9 cellular contexts compared by ENCODE assay signal in genomic region chr20:64062276-64062595, GRCh38. TPM values are rescaled to one million over a fixed set of nuclear protein-coding genes. Genes with fewer than 3 reads are reported as not detected.
DNase-seq lines count a peak whose midpoint lies in the region; ATAC-seq, FAIRE-seq and TF ChIP-seq lines count a peak whose summit lies in the region.
"Had no signal": no experiment of that assay in that cellular context is flagged by ENCODE, and none has a peak within 500 bp of the region (broad histone marks: within the 10 kb centered on the region; RNA-seq: fewer than 3 reads in every experiment).

No MANE protein-coding gene starts in this region.

- TF ChIP-seq EP300 in sigmoid colon (IDR thresholded peaks at IDR 0.05), result no peak

- no peak overlapping the region for H3K27ac Mint-ChIP-seq in activated B cell treated with CpG ODN at 0.5 μM for 24 hours

- POLR2A ChIA-PET in activated B cell treated with CpG ODN at 0.5 μM for 24 hours (lab: Charles Lee), result interaction anchor here (0.5 to 1.9 kb wide), 9 partner anchors 16 to 542 kb away, joined by 3 to 43 read pairs (median 6); partner anchors contain the start of genes GMEB2, LKAAEAR1, OPRL1 and PPDPF

- DNase-seq in H7 (no peak), activated B cell treated with CpG ODN at 0.5 μM for 24 hours (no peak), globus pallidus (ENCODE audit: low spot score) (peak; percentile 29), sigmoid colon (no peak), HCEC 1CT (no peak), small intestine (no peak)
- no peak for DNase-seq in activated CD8-positive, alpha-beta memory T cell treated with anti-CD3 and anti-CD28 coated beads for 24 hours

- H3K36me3 ChIP-seq in H7 (replicated peaks; ENCODE audit: control insufficient read depth, insufficient read depth, low read length) (no peaks in the 10 kb centered on the region), sigmoid colon (no peaks in the 10 kb centered on the region), small intestine (ENCODE audit: control insufficient read depth in 2 of 2, insufficient read depth in 2 of 2, low read length in 2 of 2) (no peaks in the 10 kb centered on the region)

- CTCF ChIA-PET in activated B cell treated with CpG ODN at 0.5 μM for 24 hours (lab: Charles Lee), result interaction anchor here (1.5 to 1.7 kb wide), 2 partner anchors 17 to 24 kb away, joined by 3 to 12 read pairs; partner anchors contain the start of gene RGS19

- peaks cover 52% of the 10 kb centered on the region for H3K4me1 Mint-ChIP-seq in activated B cell treated with CpG ODN at 0.5 μM for 24 hours

- H3K4me3 ChIP-seq in H7 (ENCODE audit: insufficient read depth, low read depth, low read length) (peak overlapping the region; percentile 89), sigmoid colon (peak overlapping the region; percentile 72 to 95 (median 89)), small intestine (ENCODE audit: low read depth in 1 of 2, low read length in 2 of 2) (peak overlapping the region in 1 of 2 donors; percentile 69)

- H3K4me1 ChIP-seq in sigmoid colon (peaks cover 0 to 36% (median 25%) of the 10 kb centered on the region in 4 donors), small intestine (ENCODE audit: control insufficient read depth in 2 of 2, insufficient read depth in 1 of 2, low read depth in 1 of 2, low read length in 1 of 2) (no peaks in the 10 kb centered on the region)

- TF ChIP-seq POLR2A in sigmoid colon (IDR thresholded peaks at IDR 0.05), result no peak

- H3K9me3 ChIP-seq in sigmoid colon (no peaks in the 10 kb centered on the region), small intestine (ENCODE audit: control insufficient read depth, low read depth) (no peaks in the 10 kb centered on the region)

- FAIRE-seq in small intestine (lab: Jason Lieb, UNC), result no peak

- H3K27me3 ChIP-seq in H7 (ENCODE audit: control insufficient read depth, insufficient read depth, low read length) (no peaks in the 10 kb centered on the region), sigmoid colon (no peaks in the 10 kb centered on the region), small intestine (ENCODE audit: control insufficient read depth in 2 of 2, insufficient read depth in 2 of 2, low read length in 2 of 2) (no peaks in the 10 kb centered on the region)

- WGBS in sigmoid colon, 2 donors, result 66 to 74% methylated on average over 5 of the region's 5 CpGs
- WGBS in small intestine, 3 donors, result 56 to 77% (median 73%) methylated on average over 5 of the region's 5 CpGs

- intact Hi-C loops in activated B cell treated with CpG ODN at 0.5 μM for 24 hours (cut with micrococcal nuclease), result loop anchor here (2.0 to 10.0 kb wide), 4 partner anchors 39 to 790 kb away; partner anchors contain the start of genes ARFGAP1, GMEB2 and PPDPF
- intact Hi-C loops in sigmoid colon (cut with DNase I), result no loop called here

- TF ChIP-seq CTCF in activated B cell treated with CpG ODN at 0.5 μM for 24 hours (IDR thresholded peaks at IDR 0.05) (no peak), sigmoid colon (IDR thresholded peaks at IDR 0.05) (no peak)

- H3K4me3 Mint-ChIP-seq in activated B cell treated with CpG ODN at 0.5 μM for 24 hours, result peak overlapping the region; percentile 88

- peak overlapping the region; percentile 77 to 91 (median 88) for H3K27ac ChIP-seq in sigmoid colon
- H3K27ac ChIP-seq in small intestine (ENCODE audit: low read depth in 1 of 2, low read length in 1 of 2), result peak overlapping the region in 1 of 2 donors; percentile 82

- H3K27me3 Mint-ChIP-seq in activated B cell treated with CpG ODN at 0.5 μM for 24 hours, result no peaks in the 10 kb centered on the region

- ATAC-seq in activated B cell treated with CpG ODN at 0.5 μM for 24 hours (ENCODE audit: low read depth), result no peak
- ATAC-seq in GM21381 (IDR thresholded peaks at IDR 0.05; ENCODE audit: unreplicated experiment), result no peak

- no peaks in the 10 kb centered on the region for H3K9me3 Mint-ChIP-seq in activated B cell treated with CpG ODN at 0.5 μM for 24 hours

- peaks cover 2% of the 10 kb centered on the region for H3K36me3 Mint-ChIP-seq in activated B cell treated with CpG ODN at 0.5 μM for 24 hours (ENCODE audit: low read depth)

RNA-seq across cellular contexts. Expression of gene TCEA2, which starts 0.8 kb away (rescaled TPM):
- total RNA-seq in H7 (2014; rRNA removed; shearing (Covaris generic)), result 27.3 and 29.4 TPM in 2 replicates
- total RNA-seq in activated B cell treated with CpG ODN at 0.5 μM for 24 hours (20.3 and 20.7 TPM in 2 replicates), sigmoid colon (10 to 100 TPM; 41.7 to 50.5 (median 42.2) TPM)
- polyA plus RNA-seq in sigmoid colon (10 to 100 TPM in 2 of 3 donors, 1 to 10 TPM in 1; 2.1 to 14.0 (median 11.4) TPM), small intestine (10 to 100 TPM in 1 of 3 donors, 1 to 10 TPM in 2; 7.8 to 15.8 (median 9.5) TPM)

RNA-seq across cellular contexts. Expression of gene SOX18, which starts 12.8 kb away (rescaled TPM):
- 0.52 and 1.2 TPM in 2 replicates for total RNA-seq in H7 (2014; rRNA removed; shearing (Covaris generic))
- total RNA-seq in activated B cell treated with CpG ODN at 0.5 μM for 24 hours, result not detected in 2 replicates
- total RNA-seq in sigmoid colon, result 1 to 10 TPM; 1.8 to 5.5 (median 3.8) TPM
- 10 to 100 TPM in 1 of 3 donors, 1 to 10 TPM in 1, under 1 TPM in 1; 0.69 to 11.9 (median 3.0) TPM for polyA plus RNA-seq in sigmoid colon
- polyA plus RNA-seq in small intestine, result 10 to 100 TPM in 1 of 3 donors, 1 to 10 TPM in 1, under 1 TPM in 1; 0.67 to 26.8 (median 2.2) TPM

RNA-seq across cellular contexts. Expression of gene RGS19, which starts 17.1 kb away (rescaled TPM):
- 24.3 and 27.0 TPM in 2 replicates for total RNA-seq in H7 (2014; rRNA removed; shearing (Covaris generic))
- 45.0 and 53.4 TPM in 2 replicates for total RNA-seq in activated B cell treated with CpG ODN at 0.5 μM for 24 hours
- 10 to 100 TPM in 2 of 4 donors, 1 to 10 TPM in 2; 7.5 to 12.3 (median 10.5) TPM for total RNA-seq in sigmoid colon
- polyA plus RNA-seq in sigmoid colon, result 10 to 100 TPM; 11.1 to 22.0 (median 12.6) TPM
- polyA plus RNA-seq in small intestine, result 10 to 100 TPM in 1 of 3 donors, 1 to 10 TPM in 2; 1.8 to 10.8 (median 6.4) TPM

RNA-seq across cellular contexts. Expression of gene OPRL1, which starts 17.6 kb away (rescaled TPM):
- 2.4 and 4.4 TPM in 2 replicates for total RNA-seq in H7 (2014; rRNA removed; shearing (Covaris generic))
- total RNA-seq in activated B cell treated with CpG ODN at 0.5 μM for 24 hours (1.3 and 1.4 TPM in 2 replicates), sigmoid colon (1 to 10 TPM in 1 of 4 donors, under 1 TPM in 3; 0.71 to 2.2 (median 0.89) TPM)
- polyA plus RNA-seq in sigmoid colon (1 to 10 TPM in 1 of 3 donors, under 1 TPM in 1, not detected in 1; under 0.01 to 1.0 TPM), small intestine (under 1 TPM in 1 of 3 donors, not detected in 2; 0.30 TPM)

RNA-seq across cellular contexts. Expression of gene LKAAEAR1, which starts 22.0 kb away (rescaled TPM):
- total RNA-seq in H7 (2014; rRNA removed; shearing (Covaris generic)), result 0.45 TPM in 1 of 2 replicates, not detected in the other
- total RNA-seq in activated B cell treated with CpG ODN at 0.5 μM for 24 hours, result 0.31 TPM in 1 of 2 replicates, not detected in the other
- 1 to 10 TPM in 1 of 4 donors, not detected in 3; 1.5 TPM for total RNA-seq in sigmoid colon
- under 1 TPM in 1 of 3 donors, not detected in 2; 0.19 TPM for polyA plus RNA-seq in sigmoid colon
- polyA plus RNA-seq in small intestine, result not detected
- total RNA-seq: subcutaneous adipose tissue had no signal
